In genomic region chr6:79233611-79234149, GRCh38 we compare ENCODE assay signal across 8 cellular contexts. TPM values are rescaled to one million over a fixed set of nuclear protein-coding genes. Genes with fewer than 3 reads are reported as not detected.
DNase-seq lines count a peak whose midpoint lies in the region; ATAC-seq and TF ChIP-seq lines count a peak whose summit lies in the region.

No MANE protein-coding gene starts in this region.

- DNase-seq in CD4-positive, alpha-beta T cell: peak; percentile 19 to 60 (median 43)
- peak; percentile 91 for DNase-seq in NCI-H748 (lab: John Stamatoyannopoulos, UW; ENCODE audit: unreplicated experiment)
- peak; percentile 76 for DNase-seq in activated CD4-positive, alpha-beta memory T cell treated with anti-CD3 and anti-CD28 coated beads, Interleukin-2, amount 10 ng/mL, durations not matched to agents 7 days and 5 days
- DNase-seq in ecto neural progenitor cell (ENCODE audit: low spot score): peak; percentile 90
- peak; percentile 90 for DNase-seq in lung (ENCODE audit: low spot score)
- DNase-seq in stimulated activated CD4-positive, alpha-beta T cell treated with anti-CD3 and anti-CD28 coated beads, TNF-alpha, amount 100 ng/mL, for 24 hours (ENCODE audit: low read depth in 3 of 3): peak; percentile 40 to 66 (median 46)

- peak overlapping the region; percentile 99 for H3K4me3 Mint-ChIP-seq in CD4-positive, alpha-beta T cell
- H3K4me3 Mint-ChIP-seq in activated CD4-positive, alpha-beta memory T cell treated with anti-CD3 and anti-CD28 coated beads, Interleukin-2, amount 10 ng/mL, durations not matched to agents 7 days and 5 days: peak overlapping the region; percentile 86

- POLR2A ChIA-PET in CD4-positive, alpha-beta T cell (lab: Charles Lee): interaction anchor here (4.4 kb wide), 1 partner anchor 155 kb away, joined by 28 read pairs; the partner anchor contains the start of gene PHIP
- POLR2A ChIA-PET in activated CD4-positive, alpha-beta memory T cell treated with anti-CD3 and anti-CD28 coated beads, Interleukin-2, amount 10 ng/mL, durations not matched to agents 7 days and 5 days (lab: Charles Lee): interaction anchor here (0.7 to 1.7 kb wide), 4 partner anchors 155 to 370 kb away, joined by 3 to 7 read pairs (median 4); partner anchors contain the start of gene PHIP

- peaks cover 32% of the 10 kb centered on the region for H3K4me1 Mint-ChIP-seq in CD4-positive, alpha-beta T cell (ENCODE audit: low read depth)
- H3K4me1 Mint-ChIP-seq in activated CD4-positive, alpha-beta memory T cell treated with anti-CD3 and anti-CD28 coated beads, Interleukin-2, amount 10 ng/mL, durations not matched to agents 7 days and 5 days: peaks cover 22% of the 10 kb centered on the region

- H3K27me3 Mint-ChIP-seq in CD4-positive, alpha-beta T cell: no peaks in the 10 kb centered on the region
- no peaks in the 10 kb centered on the region for H3K27me3 Mint-ChIP-seq in activated CD4-positive, alpha-beta memory T cell treated with anti-CD3 and anti-CD28 coated beads, Interleukin-2, amount 10 ng/mL, durations not matched to agents 7 days and 5 days

- H3K9me3 ChIP-seq in CD4-positive, alpha-beta T cell (ENCODE audit: control insufficient read depth, low read length): no peaks in the 10 kb centered on the region
- H3K9me3 ChIP-seq in lung (ENCODE audit: control insufficient read depth in 2 of 2, insufficient read depth in 1 of 2, low read length in 1 of 2): no peaks in the 10 kb centered on the region

- CTCF ChIA-PET in CD4-positive, alpha-beta T cell (lab: Charles Lee): no interaction called here
- CTCF ChIA-PET in activated CD4-positive, alpha-beta memory T cell treated with anti-CD3 and anti-CD28 coated beads, Interleukin-2, amount 10 ng/mL, durations not matched to agents 7 days and 5 days (lab: Charles Lee): no interaction called here

- H3K27ac Mint-ChIP-seq in CD4-positive, alpha-beta T cell: peak overlapping the region; percentile 86
- H3K27ac Mint-ChIP-seq in activated CD4-positive, alpha-beta memory T cell treated with anti-CD3 and anti-CD28 coated beads, Interleukin-2, amount 10 ng/mL, durations not matched to agents 7 days and 5 days: peak overlapping the region; percentile 87

- WGBS in lung, 2 donors: 0% methylated on average over 41 of the region's 41 CpGs

- peak; percentile 19 for TF ChIP-seq CTCF in CD4-positive, alpha-beta T cell (IDR thresholded peaks at IDR 0.05)
- no peak for TF ChIP-seq CTCF in lung (IDR thresholded peaks at IDR 0.05; ENCODE audit: control extremely low read depth, extremely low read depth)

- peaks cover 8% of the 10 kb centered on the region for H3K36me3 Mint-ChIP-seq in CD4-positive, alpha-beta T cell (ENCODE audit: low read depth)
- H3K36me3 Mint-ChIP-seq in activated CD4-positive, alpha-beta memory T cell treated with anti-CD3 and anti-CD28 coated beads, Interleukin-2, amount 10 ng/mL, durations not matched to agents 7 days and 5 days (ENCODE audit: low read depth): no peaks in the 10 kb centered on the region

- peaks cover 0 to 6% of the 10 kb centered on the region in 2 donors for H3K4me1 ChIP-seq in lung (ENCODE audit: control insufficient read depth in 2 of 2, insufficient read depth in 2 of 2, low read length in 2 of 2)

- no peaks in the 10 kb centered on the region for H3K27me3 ChIP-seq in CD4-positive, alpha-beta T cell (ENCODE audit: control insufficient read depth, insufficient read depth, low read length)
- H3K27me3 ChIP-seq in lung (ENCODE audit: control insufficient read depth, insufficient read depth): no peaks in the 10 kb centered on the region

- H3K36me3 ChIP-seq in lung (ENCODE audit: control insufficient read depth in 2 of 2, insufficient read depth in 2 of 2, low read length in 2 of 2): no peaks in the 10 kb centered on the region

- no peaks in the 10 kb centered on the region for H3K9me3 Mint-ChIP-seq in CD4-positive, alpha-beta T cell
- no peaks in the 10 kb centered on the region for H3K9me3 Mint-ChIP-seq in activated CD4-positive, alpha-beta memory T cell treated with anti-CD3 and anti-CD28 coated beads, Interleukin-2, amount 10 ng/mL, durations not matched to agents 7 days and 5 days

- H3K27ac ChIP-seq in CD4-positive, alpha-beta T cell (ENCODE audit: low read depth, low read length): no peak overlapping the region
- H3K27ac ChIP-seq in lung (ENCODE audit: low read depth in 1 of 2, low read length in 1 of 2): peak overlapping the region; percentile 80 to 96

- ATAC-seq in CD4-positive, alpha-beta T cell (ENCODE audit: poor library complexity): peak; percentile 28
- ATAC-seq in GM19395 (IDR thresholded peaks at IDR 0.05; ENCODE audit: unreplicated experiment): peak; percentile 76
- ATAC-seq in HG03558 (IDR thresholded peaks at IDR 0.05; ENCODE audit: extremely low read depth, unreplicated experiment): peak; percentile 38
- peak; percentile 91 for ATAC-seq in lung (ENCODE audit: insufficient read depth, low FRiP score)

- peak overlapping the region; percentile 31 for H3K4me3 ChIP-seq in lung

- intact Hi-C loops in CD4-positive, alpha-beta T cell (cut with DNase I, micrococcal nuclease): loop anchor here (2.0 to 10.0 kb wide), 5 partner anchors 155 to 774 kb away; partner anchors contain the start of gene PHIP (in 1 of the 2)

RNA-seq across cellular contexts. Expression of gene HMGN3, which starts 0.8 kb away (rescaled TPM):
- total RNA-seq in CD4-positive, alpha-beta T cell: 10 to 100 TPM; 26.8 to 28.2 TPM
- 10 to 100 TPM; 39.7 to 44.4 TPM for total RNA-seq in activated CD4-positive, alpha-beta memory T cell treated with anti-CD3 and anti-CD28 coated beads, Interleukin-2, amount 10 ng/mL, durations not matched to agents 7 days and 5 days
- total RNA-seq in lung: 100 to 1,000 TPM; 108 to 351 TPM
- 100 to 1,000 TPM in 1 of 2 donors, 10 to 100 TPM in 1; 78.4 to 267 TPM for polyA plus RNA-seq in lung

Comparison
In these comparisons a context has a peak if more than half of its experiments do, and no peak if none do; other contexts are left out.
1. ATAC-seq: peak in every context shown above with its lines; median percentile 91 in lung; 76 in GM19395; 38 in HG03558; 28 in CD4-positive, alpha-beta T cell.